In the genomic region with DNA sequence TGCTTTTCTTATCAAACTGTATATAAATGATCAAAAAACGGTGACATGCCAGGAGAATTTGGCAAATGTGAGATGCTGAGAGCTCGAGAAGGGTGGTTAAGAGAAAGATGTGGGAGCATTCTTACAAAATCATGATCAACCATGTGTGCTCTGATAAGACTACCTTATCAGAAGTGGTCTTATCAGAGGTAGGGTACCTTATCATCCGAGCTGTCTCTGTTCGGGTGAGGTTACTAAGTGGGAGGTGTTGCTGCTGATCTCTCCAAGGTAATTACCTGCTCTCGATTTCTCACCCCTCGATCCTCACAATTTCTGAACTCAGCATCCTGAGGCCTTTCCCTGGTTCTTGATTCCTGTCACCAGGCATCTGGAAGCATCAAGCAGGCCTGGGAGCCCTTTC, we compare ENCODE assay signal across 23 cellular contexts.
"Had no signal": no experiment of that assay in that cellular context is flagged by ENCODE, and none has a peak within 500 bp of the region (broad histone marks: within the 10 kb centered on the region; RNA-seq: fewer than 3 reads in every experiment).

No MANE protein-coding gene starts in this region.

- H3K9me3 Mint-ChIP-seq: activated naive CD8-positive, alpha-beta T cell treated with anti-CD3 and anti-CD28 coated beads, Interleukin-2, amount 50 U/mL, for 24 hours; activated T-cell treated with anti-CD3 and anti-CD28 coated beads, Interleukin-2, amount 50 U/mL, for 24 hours; T-helper 1 cell treated with Interleukin-12 subunit alpha and Interleukin-12 subunit beta and Interleukin-4 antibody, amounts not matched to agents 30 μg/mL and 1 μg/mL, for 36 hours had no signal

- H3K36me3 ChIP-seq: ascending aorta, SJSA1 had no signal

- ATAC-seq: activated CD4-positive, CD25-positive, alpha-beta regulatory T cell treated with anti-CD3 and anti-CD28 coated beads, Interleukin-2, amount 50 U/mL, for 24 hours; activated CD8-positive, alpha-beta memory T cell treated with anti-CD3 and anti-CD28 coated beads, Interleukin-2, amount 10 ng/mL, durations not matched to agents 7 days and 5 days; activated naive CD4-positive, alpha-beta T cell treated with anti-CD3 and anti-CD28 coated beads, Interleukin-2, amount 50 U/mL, for 72 hours; activated naive CD8-positive, alpha-beta T cell treated with anti-CD3 and anti-CD28 coated beads, Interleukin-2, amount 50 U/mL, for 24 hours; body of pancreas; PC-3 had no signal

- H3K27ac ChIP-seq: ascending aorta, body of pancreas, SJSA1 had no signal

- H3K4me1 Mint-ChIP-seq: activated CD8-positive, alpha-beta memory T cell treated with anti-CD3 and anti-CD28 coated beads, Interleukin-2, amount 10 ng/mL, durations not matched to agents 7 days and 5 days; activated naive CD8-positive, alpha-beta T cell treated with anti-CD3 and anti-CD28 coated beads, Interleukin-2, amount 50 U/mL, for 24 hours had no signal

- H3K9me3 ChIP-seq: ascending aorta, body of pancreas, SJSA1 had no signal

- H3K27me3 ChIP-seq: ascending aorta, body of pancreas, SJSA1 had no signal

- H3K4me1 ChIP-seq: ascending aorta, body of pancreas had no signal

- H3K4me3 Mint-ChIP-seq: activated CD8-positive, alpha-beta memory T cell treated with anti-CD3 and anti-CD28 coated beads, Interleukin-2, amount 10 ng/mL, durations not matched to agents 7 days and 5 days; activated naive CD8-positive, alpha-beta T cell treated with anti-CD3 and anti-CD28 coated beads, Interleukin-2, amount 50 U/mL, for 24 hours; activated T-cell treated with anti-CD3 and anti-CD28 coated beads, Interleukin-2, amount 50 U/mL, for 24 hours; T-helper 1 cell treated with Interleukin-12 subunit alpha and Interleukin-12 subunit beta and Interleukin-4 antibody, amounts not matched to agents 30 μg/mL and 1 μg/mL, for 36 hours had no signal

- DNase-seq: activated CD4-positive, alpha-beta T cell treated with anti-CD3 and anti-CD28 coated beads for 4 hours; activated CD4-positive, alpha-beta T cell treated with anti-CD3 and anti-CD28 coated beads, Interleukin-2, amount 50 U/mL, for 48 hours; activated CD8-positive, alpha-beta memory T cell treated with anti-CD3 and anti-CD28 coated beads, Interleukin-2, amount 10 ng/mL, durations not matched to agents 7 days and 5 days; activated effector memory CD4-positive, alpha-beta T cell treated with anti-CD3 and anti-CD28 coated beads, Interleukin-2, amount 50 U/mL, for 16 hours; activated naive CD4-positive, alpha-beta T cell treated with Interleukin-2 at 50 U/mL for 16 hours; activated naive CD8-positive, alpha-beta T cell treated with anti-CD3 and anti-CD28 coated beads, Interleukin-2, amount 50 U/mL, for 24 hours; activated T-cell treated with anti-CD3 and anti-CD28 coated beads, Interleukin-2, amount 50 U/mL, for 24 hours; amniotic stem cell; body of pancreas; central memory CD4-positive, alpha-beta T cell; NCI-H1092; NCI-H1930; NCI-H345; NCI-H510A; NCI-H526 treated with DMSO at 0.1 percent for 48 hours; NK-92 treated with Interleukin-12 subunit alpha and Interleukin-12 subunit beta, amount 100 ng/mL, for 24 hours; PC-3; SHP77 had no signal

- H3K4me3 ChIP-seq: ascending aorta, body of pancreas, SJSA1 had no signal

- H3K27ac Mint-ChIP-seq: activated CD8-positive, alpha-beta memory T cell treated with anti-CD3 and anti-CD28 coated beads, Interleukin-2, amount 10 ng/mL, durations not matched to agents 7 days and 5 days; activated naive CD4-positive, alpha-beta T cell treated with anti-CD3 and anti-CD28 coated beads, Interleukin-2, amount 50 U/mL, for 72 hours; activated naive CD8-positive, alpha-beta T cell treated with anti-CD3 and anti-CD28 coated beads, Interleukin-2, amount 50 U/mL, for 24 hours; activated T-cell treated with anti-CD3 and anti-CD28 coated beads, Interleukin-2, amount 50 U/mL, for 24 hours; T-helper 1 cell treated with Interleukin-12 subunit alpha and Interleukin-12 subunit beta and Interleukin-4 antibody, amounts not matched to agents 30 μg/mL and 1 μg/mL, for 36 hours had no signal

- H3K36me3 Mint-ChIP-seq: activated naive CD4-positive, alpha-beta T cell treated with anti-CD3 and anti-CD28 coated beads, Interleukin-2, amount 50 U/mL, for 72 hours had no signal

- H3K27me3 Mint-ChIP-seq: activated CD8-positive, alpha-beta memory T cell treated with anti-CD3 and anti-CD28 coated beads, Interleukin-2, amount 10 ng/mL, durations not matched to agents 7 days and 5 days; activated naive CD8-positive, alpha-beta T cell treated with anti-CD3 and anti-CD28 coated beads, Interleukin-2, amount 50 U/mL, for 24 hours; activated T-cell treated with anti-CD3 and anti-CD28 coated beads, Interleukin-2, amount 50 U/mL, for 24 hours had no signal
